ENCODE assay signal across 9 cellular contexts in genomic region chr5:131209506-131210191, GRCh38. TPM values are rescaled to one million over a fixed set of nuclear protein-coding genes. Genes with fewer than 3 reads are reported as not detected.
DNase-seq lines count a peak whose midpoint lies in the region; ATAC-seq, FAIRE-seq and TF ChIP-seq lines count a peak whose summit lies in the region.
"Had no signal": no experiment of that assay in that cellular context is flagged by ENCODE, and none has a peak within 500 bp of the region (broad histone marks: within the 10 kb centered on the region; RNA-seq: fewer than 3 reads in every experiment).

No MANE protein-coding gene starts in this region.

- TF ChIP-seq CTCF in CD14-positive monocyte (IDR thresholded peaks at IDR 0.05) (no peak), OCI-LY3 (IDR thresholded peaks at IDR 0.05; ENCODE audit: low read depth, low read length) (no peak), endothelial cell (IDR thresholded peaks at IDR 0.05; ENCODE audit: unreplicated experiment) (no peak)

- H3K9ac ChIP-seq in OCI-LY3 (ENCODE audit: low read length), result peak overlapping the region; percentile 76

- H3K36me3 ChIP-seq in OCI-LY3 (replicated peaks; ENCODE audit: low read depth, low read length), result peaks cover 10% of the 10 kb centered on the region

- no peaks in the 10 kb centered on the region for H3K9me3 ChIP-seq in OCI-LY3 (ENCODE audit: insufficient read depth, low read length)

- FAIRE-seq in GM19239 (lab: Jason Lieb, UNC), result peak; percentile 99
- FAIRE-seq: colon had no signal

- H3K4me2 ChIP-seq in OCI-LY3 (ENCODE audit: low read length), result peak overlapping the region; percentile 83

- no peaks in the 10 kb centered on the region for H3K27me3 ChIP-seq in OCI-LY3 (ENCODE audit: low read depth, low read length)

- H3K36me3 Mint-ChIP-seq in CD14-positive monocyte (peaks cover 0 to 2% of the 10 kb centered on the region in 2 donors), endothelial cell (ENCODE audit: low read depth, unreplicated experiment) (no peaks in the 10 kb centered on the region)
- peaks cover 9% of the 10 kb centered on the region for H3K36me3 Mint-ChIP-seq in activated naive CD4-positive, alpha-beta T cell treated with anti-CD3 and anti-CD28 coated beads, Interleukin-2, amount 10 ng/mL, durations not matched to agents 7 days and 5 days

- DNase-seq in CD14-positive monocyte (ENCODE audit: low spot score) (peak; percentile 75), GM19239 (ENCODE audit: insufficient read length, low spot score) (peak; percentile 40), erythroblast (lab: John Stamatoyannopoulos, UW) (no peak), endothelial cell (ENCODE audit: low spot score) (no peak)
- DNase-seq in activated naive CD4-positive, alpha-beta T cell treated with anti-CD3 and anti-CD28 coated beads, Interleukin-2, amount 10 ng/mL, durations not matched to agents 7 days and 5 days, result peak; percentile 60
- peak; percentile 52 for DNase-seq in stimulated activated CD4-positive, alpha-beta T cell treated with anti-CD3 and anti-CD28 coated beads, Interleukin-15, amount 100 ng/mL, for 24 hours

- H3K27ac Mint-ChIP-seq in CD14-positive monocyte (peak overlapping the region; percentile 90 to 97 (median 96)), endothelial cell (ENCODE audit: unreplicated experiment) (no peak overlapping the region)
- H3K27ac Mint-ChIP-seq in activated naive CD4-positive, alpha-beta T cell treated with anti-CD3 and anti-CD28 coated beads, Interleukin-2, amount 10 ng/mL, durations not matched to agents 7 days and 5 days, result peak overlapping the region; percentile 97

- H3K4me1 Mint-ChIP-seq in CD14-positive monocyte (peaks cover 65% of the 10 kb centered on the region), endothelial cell (ENCODE audit: unreplicated experiment) (no peaks in the 10 kb centered on the region)
- peaks cover 56% of the 10 kb centered on the region for H3K4me1 Mint-ChIP-seq in activated naive CD4-positive, alpha-beta T cell treated with anti-CD3 and anti-CD28 coated beads, Interleukin-2, amount 10 ng/mL, durations not matched to agents 7 days and 5 days

- H3K4me1 ChIP-seq in OCI-LY3 (ENCODE audit: low read length), result peaks cover 76% of the 10 kb centered on the region

- CTCF ChIA-PET in activated naive CD4-positive, alpha-beta T cell treated with anti-CD3 and anti-CD28 coated beads, Interleukin-2, amount 10 ng/mL, durations not matched to agents 7 days and 5 days (lab: Charles Lee), result interaction anchor here (0.6 to 1.6 kb wide), 7 partner anchors 11 to 172 kb away, joined by 3 to 5 read pairs (median 3); no protein-coding TSS in a partner anchor

- H3K4me3 Mint-ChIP-seq in CD14-positive monocyte, result peak overlapping the region; percentile 40 to 57
- H3K4me3 Mint-ChIP-seq in activated naive CD4-positive, alpha-beta T cell treated with anti-CD3 and anti-CD28 coated beads, Interleukin-2, amount 10 ng/mL, durations not matched to agents 7 days and 5 days, result peak overlapping the region; percentile 61
- H3K4me3 Mint-ChIP-seq in endothelial cell (ENCODE audit: unreplicated experiment), result no peak overlapping the region

- no peaks in the 10 kb centered on the region for H3K27me3 Mint-ChIP-seq in CD14-positive monocyte (ENCODE audit: low read depth in 3 of 3)
- no peaks in the 10 kb centered on the region for H3K27me3 Mint-ChIP-seq in activated naive CD4-positive, alpha-beta T cell treated with anti-CD3 and anti-CD28 coated beads, Interleukin-2, amount 10 ng/mL, durations not matched to agents 7 days and 5 days
- peaks cover 1% of the 10 kb centered on the region for H3K27me3 Mint-ChIP-seq in endothelial cell (ENCODE audit: unreplicated experiment)

- no peak for TF ChIP-seq POLR2A in erythroblast (IDR thresholded peaks at IDR 0.05; ENCODE audit: low read length)

- H2AFZ ChIP-seq in OCI-LY3 (ENCODE audit: low read depth, low read length), result no peak overlapping the region

- H3K79me2 ChIP-seq in OCI-LY3 (ENCODE audit: low read length), result peaks cover 52% of the 10 kb centered on the region

- intact Hi-C loops in CD14-positive monocyte (cut with micrococcal nuclease), result loop anchor here (5.0 kb wide), 1 partner anchor 43 kb away; no protein-coding TSS in a partner anchor

- ATAC-seq in HG03342 (IDR thresholded peaks at IDR 0.05; ENCODE audit: unreplicated experiment), result peak; percentile 83

- peak overlapping the region; percentile 66 for H3K4me3 ChIP-seq in OCI-LY3 (ENCODE audit: low read length)

- no peaks in the 10 kb centered on the region for H3K9me3 Mint-ChIP-seq in CD14-positive monocyte
- no peaks in the 10 kb centered on the region for H3K9me3 Mint-ChIP-seq in activated naive CD4-positive, alpha-beta T cell treated with anti-CD3 and anti-CD28 coated beads, Interleukin-2, amount 10 ng/mL, durations not matched to agents 7 days and 5 days
- H3K9me3 Mint-ChIP-seq in endothelial cell (ENCODE audit: unreplicated experiment), result no peaks in the 10 kb centered on the region

- peak overlapping the region; percentile 99 for H3K27ac ChIP-seq in OCI-LY3 (ENCODE audit: low read length)

- H4K20me1 ChIP-seq in OCI-LY3 (ENCODE audit: insufficient read depth, low read length), result no peaks in the 10 kb centered on the region

RNA-seq across cellular contexts. Expression of gene LYRM7, which starts 38.9 kb away (rescaled TPM):
- 1 to 10 TPM; 3.1 to 3.2 TPM for polyA plus RNA-seq in CD14-positive monocyte
- total RNA-seq in endothelial cell (ENCODE audit: unreplicated experiment), result 6.3 TPM

RNA-seq across cellular contexts. Expression of gene HINT1, which starts 44.6 kb away (rescaled TPM):
- 100 to 1,000 TPM; 191 to 223 TPM for polyA plus RNA-seq in CD14-positive monocyte
- total RNA-seq in endothelial cell (ENCODE audit: unreplicated experiment), result 216 TPM

RNA-seq across cellular contexts. Expression of gene CDC42SE2, which starts 54.2 kb away (rescaled TPM):
- 100 to 1,000 TPM in 1 of 2 donors, 10 to 100 TPM in 1; 92.6 to 135 TPM for polyA plus RNA-seq in CD14-positive monocyte
- 22.2 TPM for total RNA-seq in endothelial cell (ENCODE audit: unreplicated experiment)

Comparison
In these comparisons a context has a peak if more than half of its experiments do, and no peak if none do; other contexts are left out.
1. DNase-seq: peak in CD14-positive monocyte (single experiment), GM19239 (single experiment), activated naive CD4-positive, alpha-beta T cell treated with anti-CD3 and anti-CD28 coated beads, Interleukin-2, amount 10 ng/mL, durations not matched to agents 7 days and 5 days (single experiment) and stimulated activated CD4-positive, alpha-beta T cell treated with anti-CD3 and anti-CD28 coated beads, Interleukin-15, amount 100 ng/mL, for 24 hours (single experiment); none in erythroblast (0 of 2) and endothelial cell (single experiment).